ENCODE assay signal across 19 cellular contexts in genomic region chr17:77706938-77707337, GRCh38.
"Had no signal": no experiment of that assay in that cellular context is flagged by ENCODE, and none has a peak within 500 bp of the region (broad histone marks: within the 10 kb centered on the region; RNA-seq: fewer than 3 reads in every experiment).

No MANE protein-coding gene starts in this region.

- FAIRE-seq: endothelial cell of umbilical vein had no signal

- ATAC-seq: left colon, left ventricle myocardium superior had no signal

- DNase-seq: erythroblast; foreskin melanocyte; left colon; left ventricle myocardium superior; mesenchymal stem cell; naive B cell; sigmoid colon; stimulated activated CD4-positive, alpha-beta T cell treated with anti-CD3 and anti-CD28 coated beads, Interleukin-4, amount 100 ng/mL, for 4 hours; stimulated activated naive CD4-positive, alpha-beta T cell; stomach; substantia nigra; transverse colon had no signal

- H3K4me1 ChIP-seq: sigmoid colon, stomach, transverse colon had no signal

- H2AFZ ChIP-seq: hepatocyte had no signal

- H3K4me3 ChIP-seq: hepatocyte, lung, sigmoid colon, skin epidermis, stomach, thoracic aorta, transverse colon had no signal

- H3K4me2 ChIP-seq: hepatocyte had no signal

- H3K4me3 Mint-ChIP-seq: dendritic cell treated with granulocyte-macrophage colony-stimulating factor and Interleukin-4, amounts not matched to agents 40 ng/mL and 50 ng/mL, for 4 days; naive B cell had no signal

- H3K79me2 ChIP-seq: hepatocyte had no signal

- H3K27me3 ChIP-seq: hepatocyte, sigmoid colon, stomach, transverse colon had no signal

- H3K36me3 ChIP-seq: neutrophil, sigmoid colon, stomach, thoracic aorta, transverse colon had no signal

- H3K27ac ChIP-seq: hepatocyte, neutrophil, sigmoid colon, skin epidermis, stomach, thoracic aorta, transverse colon had no signal
